ENCODE assay signal across 9 cellular contexts in genomic region chr4:30722092-30722915, GRCh38. TPM values are rescaled to one million over a fixed set of nuclear protein-coding genes. Genes with fewer than 3 reads are reported as not detected.
DNase-seq lines count a peak whose midpoint lies in the region; ATAC-seq and TF ChIP-seq lines count a peak whose summit lies in the region.
"Had no signal": no experiment of that assay in that cellular context is flagged by ENCODE, and none has a peak within 500 bp of the region (broad histone marks: within the 10 kb centered on the region; RNA-seq: fewer than 3 reads in every experiment).

No MANE protein-coding gene starts in this region.

- peaks cover 4% of the 10 kb centered on the region for H3F3A ChIP-seq in smooth muscle cell (ENCODE audit: low read depth)

- DNase-seq in HCEC 1CT (peak; percentile 50), choroid plexus epithelial cell (ENCODE audit: low read depth) (no peak), left kidney (ENCODE audit: low read depth, low spot score) (peak; percentile 34), smooth muscle cell (lab: John Stamatoyannopoulos, UW; ENCODE audit: unreplicated experiment) (no peak), OCI-M2 (lab: John Stamatoyannopoulos, UW; ENCODE audit: unreplicated experiment) (no peak), NCI-H2196 treated with DMSO at 0.1 percent for 48 hours (lab: John Stamatoyannopoulos, UW; ENCODE audit: unreplicated experiment) (no peak)

- H3K27me3 ChIP-seq in smooth muscle cell (ENCODE audit: low read depth) = no peaks in the 10 kb centered on the region

- H3K27ac ChIP-seq in smooth muscle cell (ENCODE audit: low read depth) = no peak overlapping the region

- no peaks in the 10 kb centered on the region for H3K9me3 ChIP-seq in smooth muscle cell (replicated peaks; ENCODE audit: low read depth)

- WGBS in smooth muscle cell (ENCODE audit: low lambda C conversion rate) = 3% methylated on average over 92 of the region's 95 CpGs

- peak overlapping the region; percentile 74 for H2AFZ ChIP-seq in smooth muscle cell (ENCODE audit: low read depth)

- H3K4me3 ChIP-seq in choroid plexus epithelial cell (ENCODE audit: low read depth, low read length) = peak overlapping the region; percentile 70
- H3K4me3 ChIP-seq in smooth muscle cell = peak overlapping the region; percentile 69
- H3K4me3 ChIP-seq: K562 had no signal

- H3K4me2 ChIP-seq in smooth muscle cell = peak overlapping the region; percentile 91

- peaks cover 32% of the 10 kb centered on the region for H4K20me1 ChIP-seq in smooth muscle cell (ENCODE audit: low read depth)

- H3K79me2 ChIP-seq in smooth muscle cell (ENCODE audit: low read depth) = peaks cover 56% of the 10 kb centered on the region

- H3K9ac ChIP-seq in smooth muscle cell (ENCODE audit: low read depth) = peak overlapping the region; percentile 5

- no peak for ATAC-seq in GM19023 (IDR thresholded peaks at IDR 0.05; ENCODE audit: unreplicated experiment)
- no peak for ATAC-seq in GM21786 (IDR thresholded peaks at IDR 0.05; ENCODE audit: unreplicated experiment)
- ATAC-seq: K562 had no signal

- H3K4me1 ChIP-seq in smooth muscle cell (ENCODE audit: low read depth) = peaks cover 31% of the 10 kb centered on the region

- H3K36me3 ChIP-seq in smooth muscle cell (ENCODE audit: low read depth) = no peaks in the 10 kb centered on the region

- no peak for TF ChIP-seq CTCF in choroid plexus epithelial cell (conservative IDR thresholded peaks at IDR 0.05; ENCODE audit: low read depth, low read length)
- TF ChIP-seq CTCF in smooth muscle cell (IDR thresholded peaks at IDR 0.05; ENCODE audit: borderline replicate concordance, insufficient read depth, poor library complexity, severe bottlenecking) = peak; percentile 1

RNA-seq across cellular contexts. Expression of gene PCDH7, which starts 2.1 kb away (rescaled TPM):
- 35.5 and 35.7 TPM in 2 replicates for total RNA-seq in smooth muscle cell
- polyA plus RNA-seq in smooth muscle cell = 12.3 and 25.5 TPM in 2 replicates
- total RNA-seq: K562 had no signal
- polyA plus RNA-seq: K562 had no signal

Comparison
In these comparisons a context has a peak if more than half of its experiments do, and no peak if none do; other contexts are left out.
1. DNase-seq: peak in HCEC 1CT (single experiment) and left kidney (single experiment); none in choroid plexus epithelial cell (single experiment), smooth muscle cell (single experiment), OCI-M2 (single experiment) and NCI-H2196 treated with DMSO at 0.1 percent for 48 hours (single experiment).